ENCODE assay signal across 8 cellular contexts in the genomic region with DNA sequence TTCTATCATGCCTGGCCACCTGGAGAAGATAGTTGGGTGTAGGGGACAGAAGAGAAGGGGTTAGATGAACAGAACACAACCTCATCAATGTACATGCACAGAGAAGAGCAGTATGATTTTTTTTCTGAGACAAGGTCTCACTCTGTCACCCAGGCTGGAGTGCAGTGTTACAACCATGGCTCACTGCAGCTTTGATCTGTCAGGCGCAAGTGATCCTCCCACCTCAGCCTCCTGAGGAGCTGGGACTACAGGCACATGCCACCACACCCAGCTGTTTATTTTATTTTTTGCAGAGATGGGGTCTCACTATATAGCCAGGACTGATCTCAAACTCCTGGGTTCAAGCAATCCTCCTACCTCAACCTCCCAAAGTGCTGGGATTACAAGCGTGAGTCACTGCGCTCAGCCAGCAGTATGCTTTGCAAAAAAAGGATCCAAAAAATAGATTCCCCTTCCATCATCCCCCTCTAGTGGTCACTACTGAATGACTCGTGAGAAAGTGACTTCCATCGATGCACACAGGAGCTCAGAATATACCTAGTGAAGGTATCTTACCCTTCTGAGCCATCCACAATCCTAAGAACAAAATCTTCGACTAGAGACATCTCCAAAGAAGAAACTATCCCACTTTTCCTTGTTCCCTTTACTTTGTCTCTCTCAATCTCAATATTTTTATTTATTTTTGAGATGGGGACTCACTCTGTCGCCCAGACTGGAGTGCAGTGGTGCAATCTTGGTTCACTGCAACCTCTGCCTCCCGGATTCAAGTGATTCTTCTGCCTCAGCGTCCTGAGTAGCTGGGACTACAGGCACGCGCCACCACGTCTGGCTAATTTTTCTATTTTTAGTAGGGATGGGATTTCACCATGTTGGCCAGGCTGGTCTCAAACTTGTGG. TPM values are rescaled to one million over a fixed set of nuclear protein-coding genes. Genes with fewer than 3 reads are reported as not detected.
A peak's percentile ranks its signal among the peaks of the same experiment; 100 is the strongest.
DNase-seq lines count a peak whose midpoint lies in the region; ATAC-seq and TF ChIP-seq lines count a peak whose summit lies in the region.

No MANE protein-coding gene starts in this region.

- intact Hi-C loops in breast epithelium (cut with DNase I; ENCODE audit: low total_unique reads) (no loop called here), stomach (cut with DNase I; ENCODE audit: low total_unique reads) (no loop called here)

- peak; percentile 92 for ATAC-seq in left lobe of liver

- no peaks in the 10 kb centered on the region for H3K27me3 ChIP-seq in breast epithelium
- H3K27me3 ChIP-seq in stomach = no peaks in the 10 kb centered on the region

- TF ChIP-seq EP300 in stomach (IDR thresholded peaks at IDR 0.05) = no peak

- H3K4me1 ChIP-seq in breast epithelium = no peaks in the 10 kb centered on the region
- peaks cover 0 to 5% (median 0%) of the 10 kb centered on the region in 4 donors for H3K4me1 ChIP-seq in stomach

- 43 to 58% (median 50%) methylated on average over 12 of the region's 12 CpGs for WGBS in stomach, 5 donors

- H3K36me3 ChIP-seq in breast epithelium = no peaks in the 10 kb centered on the region
- peaks cover 0 to 4% (median 0%) of the 10 kb centered on the region in 4 donors for H3K36me3 ChIP-seq in stomach

- no peak for TF ChIP-seq POLR2A in breast epithelium (IDR thresholded peaks at IDR 0.05)
- TF ChIP-seq POLR2A in stomach (IDR thresholded peaks at IDR 0.05) = no peak

- TF ChIP-seq CTCF in AG09309 (IDR thresholded peaks at IDR 0.05; ENCODE audit: control insufficient read depth, insufficient read depth, low read depth, low read length, missing control alignments) (peak; percentile 73), GM12872 (IDR thresholded peaks at IDR 0.05; ENCODE audit: insufficient read depth, low read depth, low read length) (peak; percentile 76), breast epithelium (IDR thresholded peaks at IDR 0.05) (peak in 2 of 3 donors; percentile 48 to 58), stomach (IDR thresholded peaks at IDR 0.05) (peak in 5 of 7 experiments; percentile 32 to 57 (median 46))

- H3K27ac ChIP-seq in breast epithelium (no peak overlapping the region), stomach (no peak overlapping the region)

- peak; percentile 52 for DNase-seq in AG09309 (ENCODE audit: low read depth)
- DNase-seq in LoVo (ENCODE audit: low spot score) = peak; percentile 69
- peak; percentile 77 for DNase-seq in SKM-1 (lab: John Stamatoyannopoulos, UW; ENCODE audit: unreplicated experiment)
- DNase-seq in breast epithelium (ENCODE audit: low spot score in 2 of 2) = no peak
- DNase-seq in left lobe of liver (ENCODE audit: low spot score) = no peak
- DNase-seq in stomach = no peak
- DNase-seq in cortex of kidney (lab: John Stamatoyannopoulos, UW) = no peak

- H3K9me3 ChIP-seq in breast epithelium = no peaks in the 10 kb centered on the region
- H3K9me3 ChIP-seq in stomach = no peaks in the 10 kb centered on the region

- H3K4me3 ChIP-seq in AG09309 (ENCODE audit: control insufficient read depth, low read depth, low read length) (no peak overlapping the region), breast epithelium (no peak overlapping the region), stomach (no peak overlapping the region)

RNA-seq across cellular contexts. Expression of a gene that starts 21.0 kb away (rescaled TPM):
- total RNA-seq in breast epithelium = 10 to 100 TPM in 1 of 3 donors, 1 to 10 TPM in 2; 3.9 to 12.6 (median 8.6) TPM
- 4.4 TPM for total RNA-seq in left lobe of liver
- 10 to 100 TPM in 2 of 5 donors, 1 to 10 TPM in 1, under 1 TPM in 1, not detected in 1; 0.89 to 44.3 (median 10.9) TPM for total RNA-seq in stomach
- polyA plus RNA-seq in stomach = 10 to 100 TPM in 1 of 3 donors, 1 to 10 TPM in 2; 4.9 to 11.7 (median 5.2) TPM

RNA-seq across cellular contexts. Expression of a gene that starts 22.1 kb away (rescaled TPM):
- 10 to 100 TPM; 26.5 to 41.4 (median 40.6) TPM for total RNA-seq in breast epithelium
- total RNA-seq in left lobe of liver = 23.1 TPM
- 100 to 1,000 TPM in 1 of 5 donors, 10 to 100 TPM in 4; 14.1 to 117 (median 28.1) TPM for total RNA-seq in stomach
- polyA plus RNA-seq in stomach = 10 to 100 TPM; 17.4 to 21.4 (median 20.0) TPM

RNA-seq across cellular contexts. Expression of a gene that starts 28.8 kb away (rescaled TPM):
- total RNA-seq in breast epithelium (10 to 100 TPM; 14.1 to 42.6 (median 32.6) TPM), left lobe of liver (13.8 TPM), stomach (100 to 1,000 TPM in 1 of 5 donors, 10 to 100 TPM in 1, 1 to 10 TPM in 2, not detected in 1; 6.2 to 226 (median 38.9) TPM)
- 10 to 100 TPM; 29.5 to 78.0 (median 39.5) TPM for polyA plus RNA-seq in stomach

RNA-seq across cellular contexts. Expression of a gene that starts 34.2 kb away (rescaled TPM):
- total RNA-seq in breast epithelium (1 to 10 TPM; 4.3 to 9.9 (median 7.9) TPM), left lobe of liver (1.4 TPM), stomach (1 to 10 TPM in 2 of 5 donors, not detected in 3; 3.1 to 10.0 TPM)
- polyA plus RNA-seq in stomach = 1 to 10 TPM; 1.4 to 3.1 (median 1.9) TPM

RNA-seq across cellular contexts. Expression of a gene that starts 49.6 kb away (rescaled TPM):
- total RNA-seq in breast epithelium (10 to 100 TPM; 33.8 to 100.0 (median 75.4) TPM), left lobe of liver (28.6 TPM), stomach (100 to 1,000 TPM in 2 of 5 donors, 10 to 100 TPM in 3; 18.5 to 141 (median 61.3) TPM)
- polyA plus RNA-seq in stomach = 10 to 100 TPM; 16.8 to 82.3 (median 20.7) TPM

Comparison
In these comparisons a context has a peak if more than half of its experiments do, and no peak if none do; other contexts are left out.
1. DNase-seq: peak in AG09309 (single experiment), LoVo (single experiment) and SKM-1 (single experiment); none in breast epithelium (0 of 2), left lobe of liver (single experiment), stomach (single experiment) and cortex of kidney (single experiment).
2. Peak in every context shown above with its lines, with median percentiles within 50 percentile points of each other: CTCF ChIP-seq.